Comparison of ENCODE assay signal across 1 cellular context in genomic region chr9:97984188-97985057, GRCh38.
TF ChIP-seq lines count a peak whose summit lies in the region.

No MANE protein-coding gene starts in this region.

TF ChIP-seq in K562, 482 proteins besides CTCF, POLR2A, EP300 and RAD21 (continued from another document and continues in another):
- TF ChIP-seq, protein P1, sequence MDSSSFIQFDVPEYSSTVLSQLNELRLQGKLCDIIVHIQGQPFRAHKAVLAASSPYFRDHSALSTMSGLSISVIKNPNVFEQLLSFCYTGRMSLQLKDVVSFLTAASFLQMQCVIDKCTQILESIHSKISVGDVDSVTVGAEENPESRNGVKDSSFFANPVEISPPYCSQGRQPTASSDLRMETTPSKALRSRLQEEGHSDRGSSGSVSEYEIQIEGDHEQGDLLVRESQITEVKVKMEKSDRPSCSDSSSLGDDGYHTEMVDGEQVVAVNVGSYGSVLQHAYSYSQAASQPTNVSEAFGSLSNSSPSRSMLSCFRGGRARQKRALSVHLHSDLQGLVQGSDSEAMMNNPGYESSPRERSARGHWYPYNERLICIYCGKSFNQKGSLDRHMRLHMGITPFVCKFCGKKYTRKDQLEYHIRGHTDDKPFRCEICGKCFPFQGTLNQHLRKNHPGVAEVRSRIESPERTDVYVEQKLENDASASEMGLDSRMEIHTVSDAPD (CRISPR knock-in tag; IDR thresholded peaks at IDR 0.05): no peak
- TF ChIP-seq, protein P2, sequence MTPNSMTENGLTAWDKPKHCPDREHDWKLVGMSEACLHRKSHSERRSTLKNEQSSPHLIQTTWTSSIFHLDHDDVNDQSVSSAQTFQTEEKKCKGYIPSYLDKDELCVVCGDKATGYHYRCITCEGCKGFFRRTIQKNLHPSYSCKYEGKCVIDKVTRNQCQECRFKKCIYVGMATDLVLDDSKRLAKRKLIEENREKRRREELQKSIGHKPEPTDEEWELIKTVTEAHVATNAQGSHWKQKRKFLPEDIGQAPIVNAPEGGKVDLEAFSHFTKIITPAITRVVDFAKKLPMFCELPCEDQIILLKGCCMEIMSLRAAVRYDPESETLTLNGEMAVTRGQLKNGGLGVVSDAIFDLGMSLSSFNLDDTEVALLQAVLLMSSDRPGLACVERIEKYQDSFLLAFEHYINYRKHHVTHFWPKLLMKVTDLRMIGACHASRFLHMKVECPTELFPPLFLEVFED (CRISPR knock-in tag; conservative IDR thresholded peaks at IDR 0.05): no peak
- TF ChIP-seq PURB (CRISPR knock-in tag; IDR thresholded peaks at IDR 0.05; ENCODE audit: low read depth) (no peak), KLF1 (tag; IDR thresholded peaks at IDR 0.05) (peak; percentile 85; the same call in 1 of the 2 replicates), RBM34 (IDR thresholded peaks at IDR 0.05; ENCODE audit: borderline replicate concordance, insufficient read depth, low read length) (no peak), MBD1 (CRISPR knock-in tag; IDR thresholded peaks at IDR 0.05) (no peak), SMARCE1 (IDR thresholded peaks at IDR 0.05) (no peak), ZNF77 (CRISPR knock-in tag; IDR thresholded peaks at IDR 0.05) (no peak), CBX2 (IDR thresholded peaks at IDR 0.05; ENCODE audit: insufficient read depth, low read length, poor library complexity, severe bottlenecking) (no peak), TBL1XR1 (IDR thresholded peaks at IDR 0.05; ENCODE audit: low read length in 2 of 2) (no peak), GTF2E2 (tag; IDR thresholded peaks at IDR 0.05) (no peak; the same call in 1 of the 2 replicates), ADNP (tag; IDR thresholded peaks at IDR 0.05) (no peak), ILK (tag; IDR thresholded peaks at IDR 0.05; ENCODE audit: borderline replicate concordance, low read depth) (no peak), BHLHE40 (IDR thresholded peaks at IDR 0.05; ENCODE audit: low read length) (peak; percentile 59; the same call in 1 of the 2 replicates), ZNF583 (CRISPR knock-in tag; IDR thresholded peaks at IDR 0.05) (peak; percentile 74; the same call in 1 of the 2 replicates), ZNF174 (CRISPR knock-in tag; IDR thresholded peaks at IDR 0.05) (no peak), ZBTB1 (CRISPR knock-in tag; IDR thresholded peaks at IDR 0.05; ENCODE audit: borderline replicate concordance, low read depth) (peak; percentile 97), FOXK1 (CRISPR knock-in tag; IDR thresholded peaks at IDR 0.05; ENCODE audit: borderline replicate concordance) (no peak), CBX1 (IDR thresholded peaks at IDR 0.05; ENCODE audit: low read depth) (0 out of 2 replicates have a peak, but pooled peaks have one; percentile 52), ARNT (IDR thresholded peaks at IDR 0.05) (no peak), TFAM (CRISPR knock-in tag; conservative IDR thresholded peaks at IDR 0.05) (no peak), ZNF282 (CRISPR knock-in tag; IDR thresholded peaks at IDR 0.05) (peak; percentile 98; the same call in 1 of the 2 replicates), ZBTB33 (CRISPR knock-in tag; IDR thresholded peaks at IDR 0.05) (peak; percentile 89), HCFC1 (IDR thresholded peaks at IDR 0.05; ENCODE audit: low read depth, low read length) (no peak), PRMT5 (CRISPR knock-in tag; IDR thresholded peaks at IDR 0.05) (no peak), ZNF41 (CRISPR knock-in tag; conservative IDR thresholded peaks at IDR 0.05) (0 out of 2 replicates have a peak, but pooled peaks have one; percentile 13), FOXK2 (conservative IDR thresholded peaks at IDR 0.05 in 1 of 2, IDR thresholded peaks at IDR 0.05 in 1 of 2; ENCODE audit: low read depth in 2 of 2) (no peak), FOXP1 (CRISPR knock-in tag; IDR thresholded peaks at IDR 0.05) (peak; percentile 99), SAFB (IDR thresholded peaks at IDR 0.05; ENCODE audit: borderline replicate concordance, low read depth, low read length) (peak; percentile 96), MCM7 (IDR thresholded peaks at IDR 0.05) (no peak), PHF8 (IDR thresholded peaks at IDR 0.05; ENCODE audit: borderline replicate concordance, low read length) (peak; percentile 54; the same call in 1 of the 2 replicates), SETDB1 (IDR thresholded peaks at IDR 0.05; ENCODE audit: low read length) (no peak), JUND (IDR thresholded peaks at IDR 0.05; ENCODE audit: borderline replicate concordance, low read depth, low read length) (peak; percentile 40), JUND (tag; IDR thresholded peaks at IDR 0.05; ENCODE audit: borderline replicate concordance, low read depth, low read length) (no peak), ETV5 (CRISPR knock-in tag; IDR thresholded peaks at IDR 0.05; ENCODE audit: low read depth) (peak; percentile 48; the same call in 1 of the 2 replicates), ERF (CRISPR knock-in tag; IDR thresholded peaks at IDR 0.05) (peak; percentile 80), C11orf30 (IDR thresholded peaks at IDR 0.05; ENCODE audit: low read depth) (no peak), HNRNPK (IDR thresholded peaks at IDR 0.05; ENCODE audit: low read depth, low read length, poor library complexity, severe bottlenecking) (no peak), SNIP1 (IDR thresholded peaks at IDR 0.05; ENCODE audit: low read depth) (no peak), FOSL1 (tag; conservative IDR thresholded peaks at IDR 0.05) (peak; percentile 71; the same call in 1 of the 2 replicates), ZNF584 (CRISPR knock-in tag; IDR thresholded peaks at IDR 0.05; ENCODE audit: low read depth) (no peak), SMARCA4 (IDR thresholded peaks at IDR 0.05) (no peak), MBD2 (IDR thresholded peaks at IDR 0.05; ENCODE audit: borderline replicate concordance, low read depth) (no peak; the same call in 1 of the 2 replicates), YBX1 (IDR thresholded peaks at IDR 0.05) (no peak), CREBBP (IDR thresholded peaks at IDR 0.05; ENCODE audit: low read depth, low read length) (no peak)
- TF ChIP-seq, protein P3, sequence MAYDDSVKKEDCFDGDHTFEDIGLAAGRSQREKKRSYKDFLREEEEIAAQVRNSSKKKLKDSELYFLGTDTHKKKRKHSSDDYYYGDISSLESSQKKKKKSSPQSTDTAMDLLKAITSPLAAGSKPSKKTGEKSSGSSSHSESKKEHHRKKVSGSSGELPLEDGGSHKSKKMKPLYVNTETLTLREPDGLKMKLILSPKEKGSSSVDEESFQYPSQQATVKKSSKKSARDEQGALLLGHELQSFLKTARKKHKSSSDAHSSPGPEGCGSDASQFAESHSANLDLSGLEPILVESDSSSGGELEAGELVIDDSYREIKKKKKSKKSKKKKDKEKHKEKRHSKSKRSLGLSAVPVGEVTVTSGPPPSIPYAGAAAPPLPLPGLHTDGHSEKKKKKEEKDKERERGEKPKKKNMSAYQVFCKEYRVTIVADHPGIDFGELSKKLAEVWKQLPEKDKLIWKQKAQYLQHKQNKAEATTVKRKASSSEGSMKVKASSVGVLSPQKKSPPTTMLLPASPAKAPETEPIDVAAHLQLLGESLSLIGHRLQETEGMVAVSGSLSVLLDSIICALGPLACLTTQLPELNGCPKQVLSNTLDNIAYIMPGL (CRISPR knock-in tag; IDR thresholded peaks at IDR 0.05): peak; percentile 97; the same call in 1 of the 2 replicates
- TF ChIP-seq, protein P4, sequence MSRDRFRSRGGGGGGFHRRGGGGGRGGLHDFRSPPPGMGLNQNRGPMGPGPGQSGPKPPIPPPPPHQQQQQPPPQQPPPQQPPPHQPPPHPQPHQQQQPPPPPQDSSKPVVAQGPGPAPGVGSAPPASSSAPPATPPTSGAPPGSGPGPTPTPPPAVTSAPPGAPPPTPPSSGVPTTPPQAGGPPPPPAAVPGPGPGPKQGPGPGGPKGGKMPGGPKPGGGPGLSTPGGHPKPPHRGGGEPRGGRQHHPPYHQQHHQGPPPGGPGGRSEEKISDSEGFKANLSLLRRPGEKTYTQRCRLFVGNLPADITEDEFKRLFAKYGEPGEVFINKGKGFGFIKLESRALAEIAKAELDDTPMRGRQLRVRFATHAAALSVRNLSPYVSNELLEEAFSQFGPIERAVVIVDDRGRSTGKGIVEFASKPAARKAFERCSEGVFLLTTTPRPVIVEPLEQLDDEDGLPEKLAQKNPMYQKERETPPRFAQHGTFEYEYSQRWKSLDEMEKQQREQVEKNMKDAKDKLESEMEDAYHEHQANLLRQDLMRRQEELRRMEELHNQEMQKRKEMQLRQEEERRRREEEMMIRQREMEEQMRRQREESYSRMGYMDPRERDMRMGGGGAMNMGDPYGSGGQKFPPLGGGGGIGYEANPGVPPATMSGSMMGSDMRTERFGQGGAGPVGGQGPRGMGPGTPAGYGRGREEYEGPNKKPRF (IDR thresholded peaks at IDR 0.05; ENCODE audit: low read depth, low read length): no peak
- TF ChIP-seq, protein P5, sequence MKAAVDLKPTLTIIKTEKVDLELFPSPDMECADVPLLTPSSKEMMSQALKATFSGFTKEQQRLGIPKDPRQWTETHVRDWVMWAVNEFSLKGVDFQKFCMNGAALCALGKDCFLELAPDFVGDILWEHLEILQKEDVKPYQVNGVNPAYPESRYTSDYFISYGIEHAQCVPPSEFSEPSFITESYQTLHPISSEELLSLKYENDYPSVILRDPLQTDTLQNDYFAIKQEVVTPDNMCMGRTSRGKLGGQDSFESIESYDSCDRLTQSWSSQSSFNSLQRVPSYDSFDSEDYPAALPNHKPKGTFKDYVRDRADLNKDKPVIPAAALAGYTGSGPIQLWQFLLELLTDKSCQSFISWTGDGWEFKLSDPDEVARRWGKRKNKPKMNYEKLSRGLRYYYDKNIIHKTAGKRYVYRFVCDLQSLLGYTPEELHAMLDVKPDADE (conservative IDR thresholded peaks at IDR 0.05; ENCODE audit: control insufficient read depth, low read depth, low read length): peak; percentile 44; the same call in 1 of the 2 replicates
- TF ChIP-seq, protein P6, sequence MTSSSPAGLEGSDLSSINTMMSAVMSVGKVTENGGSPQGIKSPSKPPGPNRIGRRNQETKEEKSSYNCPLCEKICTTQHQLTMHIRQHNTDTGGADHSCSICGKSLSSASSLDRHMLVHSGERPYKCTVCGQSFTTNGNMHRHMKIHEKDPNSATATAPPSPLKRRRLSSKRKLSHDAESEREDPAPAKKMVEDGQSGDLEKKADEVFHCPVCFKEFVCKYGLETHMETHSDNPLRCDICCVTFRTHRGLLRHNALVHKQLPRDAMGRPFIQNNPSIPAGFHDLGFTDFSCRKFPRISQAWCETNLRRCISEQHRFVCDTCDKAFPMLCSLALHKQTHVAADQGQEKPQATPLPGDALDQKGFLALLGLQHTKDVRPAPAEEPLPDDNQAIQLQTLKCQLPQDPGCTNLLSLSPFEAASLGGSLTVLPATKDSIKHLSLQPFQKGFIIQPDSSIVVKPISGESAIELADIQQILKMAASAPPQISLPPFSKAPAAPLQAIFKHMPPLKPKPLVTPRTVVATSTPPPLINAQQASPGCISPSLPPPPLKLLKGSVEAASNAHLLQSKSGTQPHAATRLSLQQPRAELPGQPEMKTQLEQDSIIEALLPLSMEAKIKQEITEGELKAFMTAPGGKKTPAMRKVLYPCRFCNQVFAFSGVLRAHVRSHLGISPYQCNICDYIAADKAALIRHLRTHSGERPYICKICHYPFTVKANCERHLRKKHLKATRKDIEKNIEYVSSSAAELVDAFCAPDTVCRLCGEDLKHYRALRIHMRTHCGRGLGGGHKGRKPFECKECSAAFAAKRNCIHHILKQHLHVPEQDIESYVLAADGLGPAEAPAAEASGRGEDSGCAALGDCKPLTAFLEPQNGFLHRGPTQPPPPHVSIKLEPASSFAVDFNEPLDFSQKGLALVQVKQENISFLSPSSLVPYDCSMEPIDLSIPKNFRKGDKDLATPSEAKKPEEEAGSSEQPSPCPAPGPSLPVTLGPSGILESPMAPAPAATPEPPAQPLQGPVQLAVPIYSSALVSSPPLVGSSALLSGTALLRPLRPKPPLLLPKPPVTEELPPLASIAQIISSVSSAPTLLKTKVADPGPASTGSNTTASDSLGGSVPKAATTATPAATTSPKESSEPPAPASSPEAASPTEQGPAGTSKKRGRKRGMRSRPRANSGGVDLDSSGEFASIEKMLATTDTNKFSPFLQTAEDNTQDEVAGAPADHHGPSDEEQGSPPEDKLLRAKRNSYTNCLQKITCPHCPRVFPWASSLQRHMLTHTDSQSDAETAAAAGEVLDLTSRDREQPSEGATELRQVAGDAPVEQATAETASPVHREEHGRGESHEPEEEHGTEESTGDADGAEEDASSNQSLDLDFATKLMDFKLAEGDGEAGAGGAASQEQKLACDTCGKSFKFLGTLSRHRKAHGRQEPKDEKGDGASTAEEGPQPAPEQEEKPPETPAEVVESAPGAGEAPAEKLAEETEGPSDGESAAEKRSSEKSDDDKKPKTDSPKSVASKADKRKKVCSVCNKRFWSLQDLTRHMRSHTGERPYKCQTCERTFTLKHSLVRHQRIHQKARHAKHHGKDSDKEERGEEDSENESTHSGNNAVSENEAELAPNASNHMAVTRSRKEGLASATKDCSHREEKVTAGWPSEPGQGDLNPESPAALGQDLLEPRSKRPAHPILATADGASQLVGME (CRISPR knock-in tag; IDR thresholded peaks at IDR 0.05): no peak
- TF ChIP-seq, protein P7, sequence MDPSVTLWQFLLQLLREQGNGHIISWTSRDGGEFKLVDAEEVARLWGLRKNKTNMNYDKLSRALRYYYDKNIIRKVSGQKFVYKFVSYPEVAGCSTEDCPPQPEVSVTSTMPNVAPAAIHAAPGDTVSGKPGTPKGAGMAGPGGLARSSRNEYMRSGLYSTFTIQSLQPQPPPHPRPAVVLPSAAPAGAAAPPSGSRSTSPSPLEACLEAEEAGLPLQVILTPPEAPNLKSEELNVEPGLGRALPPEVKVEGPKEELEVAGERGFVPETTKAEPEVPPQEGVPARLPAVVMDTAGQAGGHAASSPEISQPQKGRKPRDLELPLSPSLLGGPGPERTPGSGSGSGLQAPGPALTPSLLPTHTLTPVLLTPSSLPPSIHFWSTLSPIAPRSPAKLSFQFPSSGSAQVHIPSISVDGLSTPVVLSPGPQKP (CRISPR knock-in tag; IDR thresholded peaks at IDR 0.05): no peak
